ENCODE assay signal across 9 cellular contexts in the genomic region with DNA sequence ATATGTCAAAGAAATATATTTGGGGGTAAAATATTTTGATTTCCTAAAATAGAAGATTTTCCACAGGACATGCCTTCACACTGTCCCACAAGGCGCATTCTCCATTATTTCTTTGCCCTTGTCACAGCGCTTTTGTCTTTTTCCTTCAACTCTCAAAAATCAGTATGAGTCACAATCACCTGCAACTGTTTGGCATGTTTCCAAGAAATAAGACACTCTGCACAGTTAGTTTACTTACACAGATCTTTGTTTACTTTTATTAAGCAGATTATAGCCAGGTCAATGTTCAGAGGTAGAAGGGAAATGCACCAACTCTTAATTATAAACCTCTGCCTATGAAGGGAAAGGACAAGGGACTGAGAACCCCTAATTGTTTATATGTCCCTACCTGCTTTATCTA. TPM values are rescaled to one million over a fixed set of nuclear protein-coding genes. Genes with fewer than 3 reads are reported as not detected.
A peak's percentile ranks its signal among the peaks of the same experiment; 100 is the strongest.
DNase-seq lines count a peak whose midpoint lies in the region; ATAC-seq, FAIRE-seq and TF ChIP-seq lines count a peak whose summit lies in the region.
"Had no signal": no experiment of that assay in that cellular context is flagged by ENCODE, and none has a peak within 500 bp of the region (broad histone marks: within the 10 kb centered on the region; RNA-seq: fewer than 3 reads in every experiment).

No MANE protein-coding gene starts in this region.

- DNase-seq in activated naive CD4-positive, alpha-beta T cell treated with anti-CD3 and anti-CD28 coated beads, Interleukin-2, amount 10 ng/mL, durations not matched to agents 7 days and 5 days = no peak
- DNase-seq in activated naive CD4-positive, alpha-beta T cell (lab: John Stamatoyannopoulos, UW) = no peak
- peak; percentile 91 for DNase-seq in NCI-H69 (lab: John Stamatoyannopoulos, UW)
- DNase-seq in fibroblast of pulmonary artery (ENCODE audit: low read depth) = peak; percentile 37
- no peak for DNase-seq in stimulated activated effector memory CD8-positive, alpha-beta T cell treated with anti-CD3 and anti-CD28 coated beads, Interleukin-12 subunit alpha, Interleukin-12 subunit beta, amount 100 ng/mL, for 72 hours (ENCODE audit: low spot score in 2 of 2)
- DNase-seq in NCI-H446 treated with DMSO at 0.1 percent for 48 hours (lab: John Stamatoyannopoulos, UW) = no peak
- no peak for DNase-seq in GM12892 (ENCODE audit: insufficient read length)
- DNase-seq: right cardiac atrium had no signal

- no peak for TF ChIP-seq POLR2A in GM12892 (IDR thresholded peaks at IDR 0.05; ENCODE audit: low read depth, low read length)

- no peak for FAIRE-seq in GM12892 (lab: Jason Lieb, UNC)

- H3K4me1 Mint-ChIP-seq in activated naive CD4-positive, alpha-beta T cell treated with anti-CD3 and anti-CD28 coated beads, Interleukin-2, amount 10 ng/mL, durations not matched to agents 7 days and 5 days = peaks cover 71% of the 10 kb centered on the region
- H3K4me1 Mint-ChIP-seq in stimulated activated effector memory CD8-positive, alpha-beta T cell treated with anti-CD3 and anti-CD28 coated beads, Interleukin-12 subunit alpha, Interleukin-12 subunit beta, amount 100 ng/mL, for 72 hours = peaks cover 72% of the 10 kb centered on the region

- no peak for TF ChIP-seq CTCF in fibroblast of pulmonary artery (IDR thresholded peaks at IDR 0.05; ENCODE audit: low read length, missing control alignments)

- no peak overlapping the region for H3K4me3 ChIP-seq in fibroblast of pulmonary artery (replicated peaks; ENCODE audit: low read depth, low read length)

- no peaks in the 10 kb centered on the region for H3K27me3 Mint-ChIP-seq in activated naive CD4-positive, alpha-beta T cell treated with anti-CD3 and anti-CD28 coated beads, Interleukin-2, amount 10 ng/mL, durations not matched to agents 7 days and 5 days

- CTCF ChIA-PET in activated naive CD4-positive, alpha-beta T cell treated with anti-CD3 and anti-CD28 coated beads, Interleukin-2, amount 10 ng/mL, durations not matched to agents 7 days and 5 days (lab: Charles Lee) = no interaction called here

- no peak for ATAC-seq in stimulated activated effector memory CD8-positive, alpha-beta T cell treated with anti-CD3 and anti-CD28 coated beads, Interleukin-12 subunit alpha, Interleukin-12 subunit beta, amount 100 ng/mL, for 72 hours
- ATAC-seq in GM19452 (IDR thresholded peaks at IDR 0.05; ENCODE audit: unreplicated experiment) = no peak

- H3K27ac Mint-ChIP-seq in activated naive CD4-positive, alpha-beta T cell treated with anti-CD3 and anti-CD28 coated beads, Interleukin-2, amount 10 ng/mL, durations not matched to agents 7 days and 5 days = peak overlapping the region; percentile 45
- peak overlapping the region; percentile 0 for H3K27ac Mint-ChIP-seq in stimulated activated effector memory CD8-positive, alpha-beta T cell treated with anti-CD3 and anti-CD28 coated beads, Interleukin-12 subunit alpha, Interleukin-12 subunit beta, amount 100 ng/mL, for 72 hours

- H3K4me3 Mint-ChIP-seq in activated naive CD4-positive, alpha-beta T cell treated with anti-CD3 and anti-CD28 coated beads, Interleukin-2, amount 10 ng/mL, durations not matched to agents 7 days and 5 days = no peak overlapping the region
- no peak overlapping the region for H3K4me3 Mint-ChIP-seq in stimulated activated effector memory CD8-positive, alpha-beta T cell treated with anti-CD3 and anti-CD28 coated beads, Interleukin-12 subunit alpha, Interleukin-12 subunit beta, amount 100 ng/mL, for 72 hours

- H3K9me3 Mint-ChIP-seq in activated naive CD4-positive, alpha-beta T cell treated with anti-CD3 and anti-CD28 coated beads, Interleukin-2, amount 10 ng/mL, durations not matched to agents 7 days and 5 days = no peaks in the 10 kb centered on the region
- no peaks in the 10 kb centered on the region for H3K9me3 Mint-ChIP-seq in stimulated activated effector memory CD8-positive, alpha-beta T cell treated with anti-CD3 and anti-CD28 coated beads, Interleukin-12 subunit alpha, Interleukin-12 subunit beta, amount 100 ng/mL, for 72 hours

- peaks cover 36% of the 10 kb centered on the region for H3K36me3 Mint-ChIP-seq in activated naive CD4-positive, alpha-beta T cell treated with anti-CD3 and anti-CD28 coated beads, Interleukin-2, amount 10 ng/mL, durations not matched to agents 7 days and 5 days
- peaks cover 66% of the 10 kb centered on the region for H3K36me3 Mint-ChIP-seq in stimulated activated effector memory CD8-positive, alpha-beta T cell treated with anti-CD3 and anti-CD28 coated beads, Interleukin-12 subunit alpha, Interleukin-12 subunit beta, amount 100 ng/mL, for 72 hours

RNA-seq across cellular contexts. Expression of gene CEMIP2, which starts 9.5 kb away (rescaled TPM):
- 0.57 TPM for polyA plus RNA-seq in GM12892 (2012; ENCODE audit: missing spikeins)

Comparison
In these comparisons a context has a peak if more than half of its experiments do, and no peak if none do; other contexts are left out.
1. DNase-seq: peak in NCI-H69 (single experiment) and fibroblast of pulmonary artery (single experiment); none in activated naive CD4-positive, alpha-beta T cell treated with anti-CD3 and anti-CD28 coated beads, Interleukin-2, amount 10 ng/mL, durations not matched to agents 7 days and 5 days (single experiment), activated naive CD4-positive, alpha-beta T cell (0 of 4), stimulated activated effector memory CD8-positive, alpha-beta T cell treated with anti-CD3 and anti-CD28 coated beads, Interleukin-12 subunit alpha, Interleukin-12 subunit beta, amount 100 ng/mL, for 72 hours (0 of 2), NCI-H446 treated with DMSO at 0.1 percent for 48 hours (single experiment) and GM12892 (single experiment).